8 cellular contexts compared by ENCODE assay signal in genomic region chr10:90856964-90857634, GRCh38.
DNase-seq lines count a peak whose midpoint lies in the region; ATAC-seq and TF ChIP-seq lines count a peak whose summit lies in the region.

No MANE protein-coding gene starts in this region.

- peaks cover 50% of the 10 kb centered on the region for H3K27me3 Mint-ChIP-seq in activated naive CD4-positive, alpha-beta T cell treated with anti-CD3 and anti-CD28 coated beads, Interleukin-2, amount 50 U/mL, for 24 hours
- peaks cover 80% of the 10 kb centered on the region for H3K27me3 Mint-ChIP-seq in stimulated activated naive CD8-positive, alpha-beta T cell treated with anti-CD3 and anti-CD28 coated beads, Interleukin-15, amount 100 ng/mL, for 72 hours

- peaks cover 12% of the 10 kb centered on the region for H3K4me1 Mint-ChIP-seq in activated naive CD4-positive, alpha-beta T cell treated with anti-CD3 and anti-CD28 coated beads, Interleukin-2, amount 50 U/mL, for 24 hours
- peaks cover 15% of the 10 kb centered on the region for H3K4me1 Mint-ChIP-seq in stimulated activated naive CD8-positive, alpha-beta T cell treated with anti-CD3 and anti-CD28 coated beads, Interleukin-15, amount 100 ng/mL, for 72 hours

- H3K9me3 Mint-ChIP-seq in activated naive CD4-positive, alpha-beta T cell treated with anti-CD3 and anti-CD28 coated beads, Interleukin-2, amount 50 U/mL, for 24 hours = no peaks in the 10 kb centered on the region
- H3K9me3 Mint-ChIP-seq in stimulated activated naive CD8-positive, alpha-beta T cell treated with anti-CD3 and anti-CD28 coated beads, Interleukin-15, amount 100 ng/mL, for 72 hours = no peaks in the 10 kb centered on the region

- H3K36me3 Mint-ChIP-seq in activated naive CD4-positive, alpha-beta T cell treated with anti-CD3 and anti-CD28 coated beads, Interleukin-2, amount 50 U/mL, for 24 hours = no peaks in the 10 kb centered on the region

- H3F3A ChIP-seq in DOHH2 (ENCODE audit: control insufficient read depth, insufficient read depth) = no peaks in the 10 kb centered on the region

- ATAC-seq in HG02938 (IDR thresholded peaks at IDR 0.05; ENCODE audit: unreplicated experiment) = peak; percentile 14
- peak; percentile 41 for ATAC-seq in stimulated activated naive CD8-positive, alpha-beta T cell treated with anti-CD3 and anti-CD28 coated beads, Interleukin-15, amount 100 ng/mL, for 72 hours

- no peak overlapping the region for H3K27ac ChIP-seq in DOHH2 (ENCODE audit: low read depth, low read length)

- peak overlapping the region; percentile 54 for H3K4me2 ChIP-seq in DOHH2 (ENCODE audit: low read length)

- TF ChIP-seq CTCF in DOHH2 (IDR thresholded peaks at IDR 0.05; ENCODE audit: low read depth, low read length, poor library complexity, severe bottlenecking) (no peak), GM10266 (IDR thresholded peaks at IDR 0.05; ENCODE audit: control insufficient read depth, insufficient read depth, low read depth, missing control alignments) (no peak)

- peak overlapping the region; percentile 89 for H3K4me3 Mint-ChIP-seq in activated naive CD4-positive, alpha-beta T cell treated with anti-CD3 and anti-CD28 coated beads, Interleukin-2, amount 50 U/mL, for 24 hours
- H3K4me3 Mint-ChIP-seq in stimulated activated naive CD8-positive, alpha-beta T cell treated with anti-CD3 and anti-CD28 coated beads, Interleukin-15, amount 100 ng/mL, for 72 hours = peak overlapping the region; percentile 85 to 88

- no peaks in the 10 kb centered on the region for H3K79me2 ChIP-seq in DOHH2 (ENCODE audit: control insufficient read depth, low read length)

- no peaks in the 10 kb centered on the region for H3K9me3 ChIP-seq in DOHH2 (ENCODE audit: control insufficient read depth, insufficient read depth, low read length)

- no peak overlapping the region for H3K27ac Mint-ChIP-seq in activated naive CD4-positive, alpha-beta T cell treated with anti-CD3 and anti-CD28 coated beads, Interleukin-2, amount 50 U/mL, for 24 hours
- H3K27ac Mint-ChIP-seq in stimulated activated naive CD8-positive, alpha-beta T cell treated with anti-CD3 and anti-CD28 coated beads, Interleukin-15, amount 100 ng/mL, for 72 hours = peak overlapping the region in 1 of 2 donors; percentile 68

- no peaks in the 10 kb centered on the region for H3K9me2 ChIP-seq in DOHH2 (replicated peaks; ENCODE audit: control insufficient read depth, low read length)

- peak overlapping the region; percentile 54 for H3K4me3 ChIP-seq in DOHH2 (ENCODE audit: low read length)

- H4K20me1 ChIP-seq in DOHH2 (ENCODE audit: control insufficient read depth, insufficient read depth, low read depth, low read length) = no peaks in the 10 kb centered on the region

- H3K27me3 ChIP-seq in DOHH2 (ENCODE audit: control insufficient read depth, low read length) = peaks cover 56% of the 10 kb centered on the region

- peaks cover 7% of the 10 kb centered on the region for H3K4me1 ChIP-seq in DOHH2 (ENCODE audit: control insufficient read depth, low read length)

- DNase-seq in iPS-NIHi7 (ENCODE audit: extremely low spot score) (peak; percentile 15), NCI-H446 (lab: John Stamatoyannopoulos, UW) (no peak), DMS153 treated with DMSO at 0.1 percent for 48 hours (lab: John Stamatoyannopoulos, UW; ENCODE audit: unreplicated experiment) (no peak), GM10266 (ENCODE audit: extremely low spot score) (no peak)
- DNase-seq in stimulated activated naive CD8-positive, alpha-beta T cell treated with anti-CD3 and anti-CD28 coated beads, Interleukin-15, amount 100 ng/mL, for 72 hours = peak; percentile 12 to 16

- H3K36me3 ChIP-seq in DOHH2 (ENCODE audit: control insufficient read depth, low read length) = no peaks in the 10 kb centered on the region

Comparison
In these comparisons a context has a peak if more than half of its experiments do, and no peak if none do; other contexts are left out.
1. DNase-seq: peak in iPS-NIHi7 (single experiment) and stimulated activated naive CD8-positive, alpha-beta T cell treated with anti-CD3 and anti-CD28 coated beads, Interleukin-15, amount 100 ng/mL, for 72 hours (2 of 2); none in NCI-H446 (0 of 2), DMS153 treated with DMSO at 0.1 percent for 48 hours (single experiment) and GM10266 (single experiment).